Comparison of ENCODE assay signal across 28 cellular contexts in the genomic region with DNA sequence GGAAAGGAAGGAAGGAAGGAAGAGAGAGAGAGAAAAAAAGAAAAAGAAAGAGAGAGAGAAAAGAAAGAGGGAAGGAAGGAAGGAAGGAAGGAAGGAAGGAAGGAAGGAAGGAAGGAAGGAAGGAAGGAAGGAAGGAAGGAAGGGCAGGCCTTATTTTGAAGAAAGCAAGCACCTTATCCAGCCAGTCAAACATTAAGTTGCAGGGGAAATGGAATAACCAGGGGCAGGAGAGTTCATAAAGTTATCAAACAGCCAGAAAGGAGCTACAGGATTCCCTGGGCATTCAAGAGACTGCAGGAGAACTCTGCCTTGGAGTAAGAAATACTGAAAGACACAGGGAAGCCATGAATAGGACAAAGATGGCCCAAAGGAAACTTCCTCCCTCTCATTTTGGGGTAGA.
"Had no signal": no experiment of that assay in that cellular context is flagged by ENCODE, and none has a peak within 500 bp of the region (broad histone marks: within the 10 kb centered on the region; RNA-seq: fewer than 3 reads in every experiment).

No MANE protein-coding gene starts in this region.

- H3K4me3 ChIP-seq: stomach, suprapubic skin, testis, thoracic aorta, thyroid gland, tibial artery, tibial nerve, transverse colon, upper lobe of left lung, upper lobe of right lung, uterus, vagina had no signal

- H3K27ac ChIP-seq: stomach, suprapubic skin, testis, thoracic aorta, thyroid gland, tibial artery, tibial nerve, transverse colon, upper lobe of left lung, upper lobe of right lung, uterus, vagina had no signal

- H3K27ac Mint-ChIP-seq: stimulated activated effector memory CD8-positive, alpha-beta T cell treated with anti-CD3 and anti-CD28 coated beads, Interleukin-12 subunit alpha, Interleukin-12 subunit beta, amount 100 ng/mL, for 72 hours; stimulated activated memory B cell treated with anti-CD40 and anti-IgM and Interleukin-4, amounts not matched to agents 10 μg/mL and 1 μg/mL and 100 μg/mL, for 72 hours; stimulated activated naive CD8-positive, alpha-beta T cell treated with anti-CD3 and anti-CD28 coated beads, Interleukin-15, amount 100 ng/mL, for 72 hours; stimulated activated naive CD8-positive, alpha-beta T cell treated with anti-CD3 and anti-CD28 coated beads, Interleukin-15, Interleukin-2, amounts not matched to agents 100 ng/mL and 50 ng/mL, for 24 hours; type B pancreatic cell had no signal

- ATAC-seq: stimulated activated effector memory CD8-positive, alpha-beta T cell treated with anti-CD3 and anti-CD28 coated beads, Interleukin-12 subunit alpha, Interleukin-12 subunit beta, amount 100 ng/mL, for 72 hours; stimulated activated memory B cell treated with anti-CD40 and anti-IgM and Interleukin-4, amounts not matched to agents 10 μg/mL and 1 μg/mL and 100 μg/mL, for 72 hours; stimulated activated naive CD8-positive, alpha-beta T cell treated with anti-CD3 and anti-CD28 coated beads, Interleukin-15, amount 100 ng/mL, for 72 hours; stimulated activated naive CD8-positive, alpha-beta T cell treated with anti-CD3 and anti-CD28 coated beads, Interleukin-15, Interleukin-2, amounts not matched to agents 100 U/mL and 50 U/mL, for 24 hours; upper lobe of right lung had no signal

- H3K4me1 Mint-ChIP-seq: stimulated activated effector memory CD8-positive, alpha-beta T cell treated with anti-CD3 and anti-CD28 coated beads, Interleukin-12 subunit alpha, Interleukin-12 subunit beta, amount 100 ng/mL, for 72 hours; stimulated activated memory B cell treated with anti-CD40 and anti-IgM and Interleukin-4, amounts not matched to agents 10 μg/mL and 1 μg/mL and 100 μg/mL, for 72 hours; stimulated activated naive CD8-positive, alpha-beta T cell treated with anti-CD3 and anti-CD28 coated beads, Interleukin-15, amount 100 ng/mL, for 72 hours had no signal

- H3K27me3 Mint-ChIP-seq: stimulated activated memory B cell treated with anti-CD40 and anti-IgM and Interleukin-4, amounts not matched to agents 10 μg/mL and 1 μg/mL and 100 μg/mL, for 72 hours; stimulated activated naive CD8-positive, alpha-beta T cell treated with anti-CD3 and anti-CD28 coated beads, Interleukin-15, amount 100 ng/mL, for 72 hours; stimulated activated naive CD8-positive, alpha-beta T cell treated with anti-CD3 and anti-CD28 coated beads, Interleukin-15, Interleukin-2, amounts not matched to agents 100 ng/mL and 50 ng/mL, for 24 hours; type B pancreatic cell had no signal

- H3K4me3 Mint-ChIP-seq: stimulated activated effector memory CD8-positive, alpha-beta T cell treated with anti-CD3 and anti-CD28 coated beads, Interleukin-12 subunit alpha, Interleukin-12 subunit beta, amount 100 ng/mL, for 72 hours; stimulated activated memory B cell treated with anti-CD40 and anti-IgM and Interleukin-4, amounts not matched to agents 10 μg/mL and 1 μg/mL and 100 μg/mL, for 72 hours; stimulated activated naive CD8-positive, alpha-beta T cell treated with anti-CD3 and anti-CD28 coated beads, Interleukin-15, amount 100 ng/mL, for 72 hours; stimulated activated naive CD8-positive, alpha-beta T cell treated with anti-CD3 and anti-CD28 coated beads, Interleukin-15, Interleukin-2, amounts not matched to agents 100 ng/mL and 50 ng/mL, for 24 hours; type B pancreatic cell had no signal

- DNase-seq: stimulated activated CD4-positive, alpha-beta T cell treated with anti-CD3 and anti-CD28 coated beads, Interleukin-2, amount 100 ng/mL, for 48 hours; stimulated activated CD4-positive, alpha-beta T cell treated with anti-CD3 and anti-CD28 coated beads, Interleukin-4, amount 100 ng/mL, for 1 hour; stimulated activated CD4-positive, alpha-beta T cell treated with anti-CD3 and anti-CD28 coated beads, Interleukin-4, amount 100 ng/mL, for 24 hours; stimulated activated CD4-positive, alpha-beta T cell treated with anti-CD3 and anti-CD28 coated beads, Interleukin-4, amount 100 ng/mL, for 4 hours; stimulated activated CD8-positive, alpha-beta memory T cell treated with anti-CD3 and anti-CD28 coated beads, Interleukin-4, amount 100 ng/mL, for 48 hours; stimulated activated naive CD4-positive, alpha-beta T cell; stimulated activated naive CD4-positive, alpha-beta T cell treated with Interleukin-2 at 50 U/mL for 16 hours; stimulated activated naive CD8-positive, alpha-beta T cell treated with anti-CD3 and anti-CD28 coated beads, Interleukin-15, amount 100 ng/mL, for 72 hours; stimulated activated naive CD8-positive, alpha-beta T cell treated with anti-CD3 and anti-CD28 coated beads, Interleukin-15, Interleukin-2, amounts not matched to agents 100 U/mL and 50 U/mL, for 24 hours; stomach; substantia nigra; testis; thyroid gland; tibial artery; transverse colon; trophoblast cell; upper lobe of left lung; upper lobe of right lung; uterus had no signal

- H3K27me3 ChIP-seq: stomach, suprapubic skin, testis, thyroid gland, tibial artery, tibial nerve, transverse colon, upper lobe of left lung, upper lobe of right lung, uterus, vagina had no signal

- FAIRE-seq: urothelium cell line had no signal

- H3K36me3 ChIP-seq: stomach, suprapubic skin, thoracic aorta, thyroid gland, tibial artery, tibial nerve, transverse colon, upper lobe of left lung, upper lobe of right lung, uterus, vagina had no signal

- H3K9me3 ChIP-seq: stomach, suprapubic skin, testis, thoracic aorta, thyroid gland, tibial artery, tibial nerve, transverse colon, upper lobe of right lung, uterus, vagina had no signal

- H3K4me1 ChIP-seq: stomach, suprapubic skin, testis, thyroid gland, tibial artery, tibial nerve, transverse colon, upper lobe of left lung, upper lobe of right lung, uterus, vagina had no signal

- H3K9me3 Mint-ChIP-seq: type B pancreatic cell had no signal

- H3K36me3 Mint-ChIP-seq: stimulated activated effector memory CD8-positive, alpha-beta T cell treated with anti-CD3 and anti-CD28 coated beads, Interleukin-12 subunit alpha, Interleukin-12 subunit beta, amount 100 ng/mL, for 72 hours; stimulated activated memory B cell treated with anti-CD40 and anti-IgM and Interleukin-4, amounts not matched to agents 10 μg/mL and 1 μg/mL and 100 μg/mL, for 72 hours; type B pancreatic cell had no signal
